Comparison of ENCODE assay signal across 19 cellular contexts in the genomic region with DNA sequence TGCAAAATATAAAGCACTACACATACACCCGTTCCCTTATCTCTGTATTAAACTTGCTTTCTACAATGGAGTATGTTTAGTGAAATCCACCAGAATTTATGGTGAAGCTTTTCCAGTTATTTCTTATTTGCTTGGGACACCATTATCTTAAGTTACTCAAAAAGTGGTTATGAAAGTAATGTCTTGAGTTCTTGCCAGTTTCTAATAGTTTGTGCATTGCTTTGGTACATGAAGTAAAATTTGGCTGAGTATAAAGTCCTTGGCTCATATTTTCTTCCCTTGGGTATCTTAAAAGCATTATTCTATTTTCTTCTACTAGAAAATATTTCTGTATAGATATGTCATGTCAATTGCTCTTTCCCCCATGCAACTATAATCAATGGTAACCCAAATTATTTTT.
"Had no signal": no experiment of that assay in that cellular context is flagged by ENCODE, and none has a peak within 500 bp of the region (broad histone marks: within the 10 kb centered on the region; RNA-seq: fewer than 3 reads in every experiment).

No MANE protein-coding gene starts in this region.

- H3K79me2 ChIP-seq: hepatocyte had no signal

- H3K9me3 ChIP-seq: neutrophil, psoas muscle, suprapubic skin, thyroid gland had no signal

- H2AFZ ChIP-seq: hepatocyte had no signal

- FAIRE-seq: islet of Langerhans, urothelium cell line had no signal

- H3K27ac ChIP-seq: epithelial cell of prostate, esophagus muscularis mucosa, hepatocyte, neutrophil, psoas muscle, skin epidermis, suprapubic skin, thyroid gland had no signal

- H3K4me3 ChIP-seq: esophagus muscularis mucosa, hepatocyte, psoas muscle, skin epidermis, suprapubic skin, thyroid gland had no signal

- H3K27me3 ChIP-seq: esophagus muscularis mucosa, hepatocyte, neutrophil, suprapubic skin, thyroid gland had no signal

- DNase-seq: central memory CD4-positive, alpha-beta T cell; effector memory CD8-positive, alpha-beta T cell; foreskin fibroblast; head of caudate nucleus; kidney glomerular epithelial cell; mesendoderm; naive thymus-derived CD8-positive, alpha-beta T cell; psoas muscle; stimulated activated CD4-positive, alpha-beta T cell treated with anti-CD3 and anti-CD28 coated beads, Interleukin-2, amount 100 ng/mL, for 48 hours; stimulated activated naive CD4-positive, alpha-beta T cell treated with Interleukin-2 at 50 U/mL for 16 hours; thyroid gland had no signal

- H3K4me1 ChIP-seq: esophagus muscularis mucosa, psoas muscle, suprapubic skin, thyroid gland had no signal

- H3K36me3 ChIP-seq: esophagus muscularis mucosa, neutrophil, suprapubic skin, thyroid gland had no signal

- H3K4me2 ChIP-seq: hepatocyte had no signal
